ENCODE assay signal across 33 cellular contexts in genomic region chr2:55526174-55526573, GRCh38.
"Had no signal": no experiment of that assay in that cellular context is flagged by ENCODE, and none has a peak within 500 bp of the region (broad histone marks: within the 10 kb centered on the region; RNA-seq: fewer than 3 reads in every experiment).

No MANE protein-coding gene starts in this region.

- ATAC-seq: activated CD8-positive, alpha-beta T cell treated with anti-CD3 and anti-CD28 coated beads for 36 hours; activated naive CD8-positive, alpha-beta T cell treated with anti-CD3 and anti-CD28 coated beads, Interleukin-2, amount 50 U/mL, for 24 hours had no signal

- DNase-seq: activated B cell treated with CpG ODN at 0.5 μM for 24 hours; activated CD4-positive, alpha-beta memory T cell treated with anti-CD3 and anti-CD28 coated beads for 36 hours; activated CD4-positive, alpha-beta T cell treated with anti-CD3 and anti-CD28 coated beads for 4 hours; activated CD4-positive, alpha-beta T cell treated with anti-CD3 and anti-CD28 coated beads, Interleukin-2, amount 10 ng/mL, durations not matched to agents 24 days and 14 days; activated CD4-positive, alpha-beta T cell treated with anti-CD3 and anti-CD28 coated beads, Interleukin-2, amount 50 U/mL, for 4 hours; activated CD4-positive, CD25-positive, alpha-beta regulatory T cell treated with anti-CD3 and anti-CD28 coated beads, Interleukin-2, amount 50 U/mL, for 72 hours; activated CD8-positive, alpha-beta memory T cell treated with anti-CD3 and anti-CD28 coated beads, Interleukin-2, amount 50 U/mL, for 4 hours; activated CD8-positive, alpha-beta T cell treated with anti-CD3 and anti-CD28 coated beads for 36 hours; activated effector memory CD4-positive, alpha-beta T cell treated with Interleukin-2 at 50 U/mL for 16 hours; activated gamma-delta T cell; activated naive CD4-positive, alpha-beta T cell treated with anti-CD3 and anti-CD28 coated beads, Interleukin-2, amount 10 ng/mL, durations not matched to agents 7 days and 5 days; activated naive CD4-positive, alpha-beta T cell treated with Interleukin-2 at 50 U/mL for 16 hours; activated naive CD8-positive, alpha-beta T cell treated with anti-CD3 and anti-CD28 coated beads, Interleukin-2, amount 10 ng/mL, durations not matched to agents 7 days and 5 days; activated naive CD8-positive, alpha-beta T cell treated with anti-CD3 and anti-CD28 coated beads, Interleukin-2, amount 50 U/mL, for 24 hours; activated T-cell treated with anti-CD3 and anti-CD28 coated beads, Interleukin-2, amount 50 U/mL, for 24 hours; activated T-cell treated with anti-CD3 and anti-CD28 coated beads, Interleukin-2, amount 50 U/mL, for 48 hours; amygdala; anterior cingulate cortex; caudate nucleus; cerebellar nuclear complex; T-helper 1 cell; T-helper 9 cell had no signal

- H3K4me3 Mint-ChIP-seq: activated B cell treated with CpG ODN at 0.5 μM for 24 hours; activated CD4-positive, alpha-beta memory T cell treated with anti-CD3 and anti-CD28 coated beads for 36 hours; activated CD4-positive, alpha-beta T cell treated with anti-CD3 and anti-CD28 coated beads, Interleukin-2, amount 10 ng/mL, durations not matched to agents 24 days and 14 days; activated CD8-positive, alpha-beta T cell treated with anti-CD3 and anti-CD28 coated beads for 36 hours; activated naive CD4-positive, alpha-beta T cell treated with anti-CD3 and anti-CD28 coated beads, Interleukin-2, amount 10 ng/mL, durations not matched to agents 7 days and 5 days; activated naive CD4-positive, alpha-beta T cell treated with anti-CD3 and anti-CD28 coated beads, Interleukin-2, amount 50 U/mL, for 24 hours; activated naive CD8-positive, alpha-beta T cell; activated naive CD8-positive, alpha-beta T cell treated with anti-CD3 and anti-CD28 coated beads, Interleukin-2, amount 10 ng/mL, durations not matched to agents 7 days and 5 days; activated naive CD8-positive, alpha-beta T cell treated with anti-CD3 and anti-CD28 coated beads, Interleukin-2, amount 50 U/mL, for 24 hours; activated T-cell treated with anti-CD3 and anti-CD28 coated beads, Interleukin-2, amount 50 U/mL, for 24 hours; central memory CD8-positive, alpha-beta T cell; T-helper 1 cell treated with Interleukin-12 subunit alpha and Interleukin-12 subunit beta and Interleukin-4 antibody, amounts not matched to agents 30 μg/mL and 1 μg/mL, for 36 hours had no signal

- H3K27ac ChIP-seq: ascending aorta, cardiac muscle cell, VCaP had no signal

- H3K27me3 ChIP-seq: ascending aorta, cardiac muscle cell had no signal

- H3K4me3 ChIP-seq: ascending aorta, cardiac muscle cell had no signal

- FAIRE-seq: bronchial epithelial cell, TTC549 had no signal

- H3K4me1 ChIP-seq: ascending aorta had no signal

- H3K4me1 Mint-ChIP-seq: activated B cell treated with CpG ODN at 0.5 μM for 24 hours had no signal

- H3K27me3 Mint-ChIP-seq: activated B cell treated with CpG ODN at 0.5 μM for 24 hours; activated CD4-positive, alpha-beta memory T cell treated with anti-CD3 and anti-CD28 coated beads for 36 hours; activated CD4-positive, alpha-beta T cell treated with anti-CD3 and anti-CD28 coated beads, Interleukin-2, amount 10 ng/mL, durations not matched to agents 24 days and 14 days; activated CD8-positive, alpha-beta T cell treated with anti-CD3 and anti-CD28 coated beads for 36 hours; activated naive CD4-positive, alpha-beta T cell treated with anti-CD3 and anti-CD28 coated beads, Interleukin-2, amount 10 ng/mL, durations not matched to agents 7 days and 5 days; activated naive CD4-positive, alpha-beta T cell treated with anti-CD3 and anti-CD28 coated beads, Interleukin-2, amount 50 U/mL, for 24 hours; activated naive CD8-positive, alpha-beta T cell; activated naive CD8-positive, alpha-beta T cell treated with anti-CD3 and anti-CD28 coated beads, Interleukin-2, amount 10 ng/mL, durations not matched to agents 7 days and 5 days; activated naive CD8-positive, alpha-beta T cell treated with anti-CD3 and anti-CD28 coated beads, Interleukin-2, amount 50 U/mL, for 24 hours; activated T-cell treated with anti-CD3 and anti-CD28 coated beads, Interleukin-2, amount 50 U/mL, for 24 hours; brain; central memory CD8-positive, alpha-beta T cell had no signal

- H3K27ac Mint-ChIP-seq: activated B cell treated with CpG ODN at 0.5 μM for 24 hours; activated CD4-positive, alpha-beta memory T cell treated with anti-CD3 and anti-CD28 coated beads for 36 hours; activated CD4-positive, alpha-beta T cell treated with anti-CD3 and anti-CD28 coated beads, Interleukin-2, amount 10 ng/mL, durations not matched to agents 24 days and 14 days; activated CD8-positive, alpha-beta T cell treated with anti-CD3 and anti-CD28 coated beads for 36 hours; activated naive CD4-positive, alpha-beta T cell treated with anti-CD3 and anti-CD28 coated beads, Interleukin-2, amount 10 ng/mL, durations not matched to agents 7 days and 5 days; activated naive CD4-positive, alpha-beta T cell treated with anti-CD3 and anti-CD28 coated beads, Interleukin-2, amount 50 U/mL, for 24 hours; activated naive CD8-positive, alpha-beta T cell; activated naive CD8-positive, alpha-beta T cell treated with anti-CD3 and anti-CD28 coated beads, Interleukin-2, amount 10 ng/mL, durations not matched to agents 7 days and 5 days; activated naive CD8-positive, alpha-beta T cell treated with anti-CD3 and anti-CD28 coated beads, Interleukin-2, amount 50 U/mL, for 24 hours; activated T-cell treated with anti-CD3 and anti-CD28 coated beads, Interleukin-2, amount 50 U/mL, for 24 hours; activated T-helper 2 cell treated with anti-CD3 and anti-CD28 coated beads, Interferon-gamma antibody, Interleukin-2, Interleukin-4, amounts not matched to agents 10 μg/mL and 5 μg/mL and 100 μg/mL, durations not matched to agents 14 hours and 24 hours and 36 hours; brain; T-helper 1 cell treated with Interleukin-12 subunit alpha and Interleukin-12 subunit beta and Interleukin-4 antibody, amounts not matched to agents 30 μg/mL and 1 μg/mL, for 36 hours had no signal

- H3K9me3 ChIP-seq: ascending aorta had no signal

- H3K9me3 Mint-ChIP-seq: activated B cell treated with CpG ODN at 0.5 μM for 24 hours; activated CD4-positive, alpha-beta memory T cell treated with anti-CD3 and anti-CD28 coated beads for 36 hours; activated CD8-positive, alpha-beta T cell treated with anti-CD3 and anti-CD28 coated beads for 36 hours; activated naive CD4-positive, alpha-beta T cell treated with anti-CD3 and anti-CD28 coated beads, Interleukin-2, amount 10 ng/mL, durations not matched to agents 7 days and 5 days; activated naive CD4-positive, alpha-beta T cell treated with anti-CD3 and anti-CD28 coated beads, Interleukin-2, amount 50 U/mL, for 24 hours; activated naive CD8-positive, alpha-beta T cell treated with anti-CD3 and anti-CD28 coated beads, Interleukin-2, amount 10 ng/mL, durations not matched to agents 7 days and 5 days; activated naive CD8-positive, alpha-beta T cell treated with anti-CD3 and anti-CD28 coated beads, Interleukin-2, amount 50 U/mL, for 24 hours; activated T-cell treated with anti-CD3 and anti-CD28 coated beads, Interleukin-2, amount 50 U/mL, for 24 hours; brain had no signal
